In genomic region chr14:73818821-73819220, GRCh38 we compare ENCODE assay signal across 1 cellular context.
TF ChIP-seq lines count a peak whose summit lies in the region.

No MANE protein-coding gene starts in this region.

TF ChIP-seq in endothelial cell of umbilical vein, 7 proteins besides CTCF, POLR2A, EP300 and RAD21:
- TF ChIP-seq MAX (IDR thresholded peaks at IDR 0.05; ENCODE audit: insufficient read depth, insufficient read length) (no peak), EZH2 (IDR thresholded peaks at IDR 0.05; ENCODE audit: borderline replicate concordance, low read depth, low read length, severe bottlenecking) (no peak), GATA2 (IDR thresholded peaks at IDR 0.05; ENCODE audit: insufficient read depth, insufficient read length, low read depth, low read length) (no peak), JUN (IDR thresholded peaks at IDR 0.05; ENCODE audit: borderline replicate concordance, insufficient read depth, insufficient read length, low read depth) (no peak), MYC (IDR thresholded peaks at IDR 0.05; ENCODE audit: low read depth, low read length) (no peak), POLR2AphosphoS5 (IDR thresholded peaks at IDR 0.05; ENCODE audit: insufficient read depth, low read depth, low read length) (no peak), FOS (IDR thresholded peaks at IDR 0.05; ENCODE audit: borderline replicate concordance, insufficient read depth, low read length) (no peak)
